ENCODE assay signal across 17 cellular contexts in the genomic region with DNA sequence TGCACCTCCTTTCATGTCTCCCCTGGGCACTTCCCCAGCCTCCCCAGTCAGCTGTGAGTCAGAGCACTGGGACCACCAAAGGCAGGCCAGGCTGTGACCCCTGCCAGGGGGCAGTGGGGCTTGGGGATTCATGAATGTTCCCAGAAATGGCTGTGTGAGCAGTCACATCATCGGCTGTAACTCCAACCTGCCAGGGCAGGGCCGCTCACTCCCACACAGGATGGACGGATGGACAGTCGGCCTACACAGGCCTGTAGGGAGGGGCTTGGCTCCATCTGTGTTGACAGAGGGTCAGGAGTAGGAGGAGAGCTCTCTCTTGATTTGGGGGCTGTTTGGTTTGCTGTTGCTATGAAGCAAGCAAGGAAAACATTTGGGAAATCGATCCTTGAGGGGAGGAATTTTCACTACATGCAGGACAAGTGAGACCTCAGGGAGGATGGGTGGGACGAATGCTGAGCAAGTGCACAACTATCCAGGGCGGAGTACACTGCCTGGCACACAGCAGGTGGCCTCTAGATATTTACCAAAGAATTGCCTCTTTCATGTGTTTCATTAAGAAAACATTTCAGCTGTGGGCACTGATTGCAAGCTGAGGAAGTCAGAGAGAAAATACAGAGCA. TPM values are rescaled to one million over a fixed set of nuclear protein-coding genes. Genes with fewer than 3 reads are reported as not detected.
DNase-seq lines count a peak whose midpoint lies in the region; ATAC-seq, FAIRE-seq and TF ChIP-seq lines count a peak whose summit lies in the region.
"Had no signal": no experiment of that assay in that cellular context is flagged by ENCODE, and none has a peak within 500 bp of the region (broad histone marks: within the 10 kb centered on the region; RNA-seq: fewer than 3 reads in every experiment).

No MANE protein-coding gene starts in this region.

- peaks cover 37% of the 10 kb centered on the region for H3K27me3 Mint-ChIP-seq in activated CD8-positive, alpha-beta T cell treated with anti-CD3 and anti-CD28 coated beads, Interleukin-2, amount 10 ng/mL, durations not matched to agents 7 days and 5 days (ENCODE audit: low read depth)
- peaks cover 35% of the 10 kb centered on the region for H3K27me3 Mint-ChIP-seq in activated CD8-positive, alpha-beta T cell treated with anti-CD3 and anti-CD28 coated beads for 36 hours

- no peak for ATAC-seq in activated CD8-positive, alpha-beta T cell treated with anti-CD3 and anti-CD28 coated beads, Interleukin-2, amount 10 ng/mL, durations not matched to agents 7 days and 5 days
- ATAC-seq in activated CD8-positive, alpha-beta T cell treated with anti-CD3 and anti-CD28 coated beads for 36 hours, result no peak
- ATAC-seq in HG03159 (IDR thresholded peaks at IDR 0.05; ENCODE audit: unreplicated experiment), result no peak

- H3K4me3 Mint-ChIP-seq in activated CD8-positive, alpha-beta T cell treated with anti-CD3 and anti-CD28 coated beads, Interleukin-2, amount 10 ng/mL, durations not matched to agents 7 days and 5 days, result no peak overlapping the region
- H3K4me3 Mint-ChIP-seq in activated CD8-positive, alpha-beta T cell treated with anti-CD3 and anti-CD28 coated beads for 36 hours, result no peak overlapping the region
- H3K4me3 Mint-ChIP-seq: activated naive CD8-positive, alpha-beta T cell; dendritic cell treated with granulocyte-macrophage colony-stimulating factor and Interleukin-4, amounts not matched to agents 40 ng/mL and 50 ng/mL, for 4 days; mesothelial cell of epicardium had no signal

- H3K4me1 Mint-ChIP-seq in activated CD8-positive, alpha-beta T cell treated with anti-CD3 and anti-CD28 coated beads, Interleukin-2, amount 10 ng/mL, durations not matched to agents 7 days and 5 days (ENCODE audit: low read depth), result no peaks in the 10 kb centered on the region
- H3K4me1 Mint-ChIP-seq in activated CD8-positive, alpha-beta T cell treated with anti-CD3 and anti-CD28 coated beads for 36 hours (ENCODE audit: low read depth), result peaks cover 2% of the 10 kb centered on the region

- H3K36me3 Mint-ChIP-seq in activated CD8-positive, alpha-beta T cell treated with anti-CD3 and anti-CD28 coated beads, Interleukin-2, amount 10 ng/mL, durations not matched to agents 7 days and 5 days (ENCODE audit: low read depth), result no peaks in the 10 kb centered on the region
- H3K36me3 Mint-ChIP-seq in activated CD8-positive, alpha-beta T cell treated with anti-CD3 and anti-CD28 coated beads for 36 hours (ENCODE audit: low read depth), result no peaks in the 10 kb centered on the region
- H3K36me3 Mint-ChIP-seq: activated naive CD8-positive, alpha-beta T cell; mesothelial cell of epicardium had no signal

- intact Hi-C loops in activated CD8-positive, alpha-beta T cell treated with anti-CD3 and anti-CD28 coated beads for 36 hours (cut with micrococcal nuclease), result no loop called here

- no peak for TF ChIP-seq CTCF in activated CD8-positive, alpha-beta T cell treated with anti-CD3 and anti-CD28 coated beads for 36 hours (IDR thresholded peaks at IDR 0.05)

- FAIRE-seq in urothelium cell line (lab: Jason Lieb, UNC), result peak; percentile 92

- no peaks in the 10 kb centered on the region for H3K9me3 Mint-ChIP-seq in activated CD8-positive, alpha-beta T cell treated with anti-CD3 and anti-CD28 coated beads, Interleukin-2, amount 10 ng/mL, durations not matched to agents 7 days and 5 days (ENCODE audit: insufficient read depth)
- H3K9me3 Mint-ChIP-seq in activated CD8-positive, alpha-beta T cell treated with anti-CD3 and anti-CD28 coated beads for 36 hours, result no peaks in the 10 kb centered on the region
- H3K9me3 Mint-ChIP-seq: dendritic cell treated with granulocyte-macrophage colony-stimulating factor and Interleukin-4, amounts not matched to agents 40 ng/mL and 50 ng/mL, for 4 days; mesothelial cell of epicardium had no signal

- CTCF ChIA-PET in activated CD8-positive, alpha-beta T cell treated with anti-CD3 and anti-CD28 coated beads, Interleukin-2, amount 10 ng/mL, durations not matched to agents 7 days and 5 days (lab: Charles Lee), result no interaction called here
- CTCF ChIA-PET in activated CD8-positive, alpha-beta T cell treated with anti-CD3 and anti-CD28 coated beads for 36 hours (lab: Charles Lee), result no interaction called here

- no peak overlapping the region for H3K27ac Mint-ChIP-seq in activated CD8-positive, alpha-beta T cell treated with anti-CD3 and anti-CD28 coated beads, Interleukin-2, amount 10 ng/mL, durations not matched to agents 7 days and 5 days
- H3K27ac Mint-ChIP-seq in activated CD8-positive, alpha-beta T cell treated with anti-CD3 and anti-CD28 coated beads for 36 hours, result no peak overlapping the region
- H3K27ac Mint-ChIP-seq: activated naive CD8-positive, alpha-beta T cell; dendritic cell treated with granulocyte-macrophage colony-stimulating factor and Interleukin-4, amounts not matched to agents 40 ng/mL and 50 ng/mL, for 4 days; mesothelial cell of epicardium had no signal

- peak; percentile 15 for DNase-seq in activated CD8-positive, alpha-beta T cell treated with anti-CD3 and anti-CD28 coated beads, Interleukin-2, amount 10 ng/mL, durations not matched to agents 7 days and 5 days
- DNase-seq in activated CD8-positive, alpha-beta T cell treated with anti-CD3 and anti-CD28 coated beads for 36 hours, result no peak
- DNase-seq in SW 1271 (lab: John Stamatoyannopoulos, UW) (peak; percentile 87 to 97), fibroblast of gingiva (ENCODE audit: low read depth) (peak; percentile 11), urothelium cell line (ENCODE audit: low spot score) (peak; percentile 80), NCI-H1694 (lab: John Stamatoyannopoulos, UW) (no peak), amygdala (lab: John Stamatoyannopoulos, UW) (no peak)
- DNase-seq: activated CD4-positive, CD25-positive, alpha-beta regulatory T cell; activated CD8-positive, alpha-beta memory T cell treated with anti-CD3 and anti-CD28 coated beads, Interleukin-2, amount 50 U/mL, for 48 hours; NCI-H2081; ovary had no signal

- POLR2A ChIA-PET in activated CD8-positive, alpha-beta T cell treated with anti-CD3 and anti-CD28 coated beads, Interleukin-2, amount 10 ng/mL, durations not matched to agents 7 days and 5 days (lab: Charles Lee), result no interaction called here
- POLR2A ChIA-PET in activated CD8-positive, alpha-beta T cell treated with anti-CD3 and anti-CD28 coated beads for 36 hours (lab: Charles Lee), result no interaction called here

RNA-seq across cellular contexts. Expression of a gene that starts 2.9 kb away (rescaled TPM):
- total RNA-seq in activated CD8-positive, alpha-beta T cell treated with anti-CD3 and anti-CD28 coated beads, Interleukin-2, amount 10 ng/mL, durations not matched to agents 7 days and 5 days, result not detected
- total RNA-seq in activated CD8-positive, alpha-beta T cell treated with anti-CD3 and anti-CD28 coated beads for 36 hours, result not detected
- total RNA-seq: A673, mesothelial cell of epicardium had no signal

RNA-seq across cellular contexts. Expression of a gene that starts 12.5 kb away (rescaled TPM):
- total RNA-seq in activated CD8-positive, alpha-beta T cell treated with anti-CD3 and anti-CD28 coated beads, Interleukin-2, amount 10 ng/mL, durations not matched to agents 7 days and 5 days, result not detected
- not detected for total RNA-seq in activated CD8-positive, alpha-beta T cell treated with anti-CD3 and anti-CD28 coated beads for 36 hours
- total RNA-seq: A673, fibroblast of villous mesenchyme, mesothelial cell of epicardium, ovary had no signal

RNA-seq across cellular contexts. Expression of a gene that starts 35.7 kb away (rescaled TPM):
- total RNA-seq in activated CD8-positive, alpha-beta T cell treated with anti-CD3 and anti-CD28 coated beads, Interleukin-2, amount 10 ng/mL, durations not matched to agents 7 days and 5 days, result 1 to 10 TPM in 1 of 2 experiments, under 1 TPM in 1; 0.90 to 1.0 TPM
- total RNA-seq in activated CD8-positive, alpha-beta T cell treated with anti-CD3 and anti-CD28 coated beads for 36 hours, result under 1 TPM in 1 of 2 experiments, not detected in 1; 0.25 TPM

Comparison
In these comparisons a context has a peak if more than half of its experiments do, and no peak if none do; other contexts are left out.
1. DNase-seq: peak in activated CD8-positive, alpha-beta T cell treated with anti-CD3 and anti-CD28 coated beads, Interleukin-2, amount 10 ng/mL, durations not matched to agents 7 days and 5 days (single experiment), SW 1271 (2 of 2), fibroblast of gingiva (single experiment) and urothelium cell line (single experiment); none in activated CD8-positive, alpha-beta T cell treated with anti-CD3 and anti-CD28 coated beads for 36 hours (single experiment), NCI-H1694 (single experiment) and amygdala (0 of 56).